1 cellular context compared by ENCODE assay signal in the genomic region with DNA sequence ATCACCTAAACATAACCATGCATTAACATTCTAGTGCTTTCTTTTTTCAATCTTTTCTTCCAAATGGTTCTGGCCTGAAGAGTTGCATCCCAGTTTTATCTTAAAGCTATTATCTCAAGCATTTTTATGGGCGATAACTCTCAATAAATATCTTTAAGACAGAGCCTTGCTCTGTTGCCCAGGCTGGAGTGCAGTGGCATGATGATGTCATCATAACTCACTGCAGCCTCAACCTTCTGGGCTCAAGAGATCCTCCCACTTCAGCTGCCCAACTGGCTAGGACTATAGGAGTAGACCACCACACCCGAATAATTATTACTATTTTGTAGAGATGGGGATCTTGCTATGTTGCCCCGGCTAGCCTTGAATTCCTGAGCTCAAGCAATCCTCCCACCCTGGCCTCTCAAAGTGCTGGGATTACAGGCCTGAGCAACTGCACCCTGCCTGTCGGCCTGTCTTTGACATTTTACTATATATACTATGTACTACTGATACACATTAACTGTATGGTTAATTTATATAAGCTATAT.
TF ChIP-seq lines count a peak whose summit lies in the region.

No MANE protein-coding gene starts in this region.

TF ChIP-seq in HCT116, 20 proteins besides CTCF, POLR2A, EP300 and RAD21:
- TF ChIP-seq EZH2 (IDR thresholded peaks at IDR 0.05) (no peak), SIN3A (IDR thresholded peaks at IDR 0.05; ENCODE audit: low read depth) (no peak)
- TF ChIP-seq, protein P1, sequence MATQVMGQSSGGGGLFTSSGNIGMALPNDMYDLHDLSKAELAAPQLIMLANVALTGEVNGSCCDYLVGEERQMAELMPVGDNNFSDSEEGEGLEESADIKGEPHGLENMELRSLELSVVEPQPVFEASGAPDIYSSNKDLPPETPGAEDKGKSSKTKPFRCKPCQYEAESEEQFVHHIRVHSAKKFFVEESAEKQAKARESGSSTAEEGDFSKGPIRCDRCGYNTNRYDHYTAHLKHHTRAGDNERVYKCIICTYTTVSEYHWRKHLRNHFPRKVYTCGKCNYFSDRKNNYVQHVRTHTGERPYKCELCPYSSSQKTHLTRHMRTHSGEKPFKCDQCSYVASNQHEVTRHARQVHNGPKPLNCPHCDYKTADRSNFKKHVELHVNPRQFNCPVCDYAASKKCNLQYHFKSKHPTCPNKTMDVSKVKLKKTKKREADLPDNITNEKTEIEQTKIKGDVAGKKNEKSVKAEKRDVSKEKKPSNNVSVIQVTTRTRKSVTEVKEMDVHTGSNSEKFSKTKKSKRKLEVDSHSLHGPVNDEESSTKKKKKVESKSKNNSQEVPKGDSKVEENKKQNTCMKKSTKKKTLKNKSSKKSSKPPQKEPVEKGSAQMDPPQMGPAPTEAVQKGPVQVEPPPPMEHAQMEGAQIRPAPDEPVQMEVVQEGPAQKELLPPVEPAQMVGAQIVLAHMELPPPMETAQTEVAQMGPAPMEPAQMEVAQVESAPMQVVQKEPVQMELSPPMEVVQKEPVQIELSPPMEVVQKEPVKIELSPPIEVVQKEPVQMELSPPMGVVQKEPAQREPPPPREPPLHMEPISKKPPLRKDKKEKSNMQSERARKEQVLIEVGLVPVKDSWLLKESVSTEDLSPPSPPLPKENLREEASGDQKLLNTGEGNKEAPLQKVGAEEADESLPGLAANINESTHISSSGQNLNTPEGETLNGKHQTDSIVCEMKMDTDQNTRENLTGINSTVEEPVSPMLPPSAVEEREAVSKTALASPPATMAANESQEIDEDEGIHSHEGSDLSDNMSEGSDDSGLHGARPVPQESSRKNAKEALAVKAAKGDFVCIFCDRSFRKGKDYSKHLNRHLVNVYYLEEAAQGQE (IDR thresholded peaks at IDR 0.05; ENCODE audit: low read depth): no peak
TF ChIP-seq in HCT116: peak in this region for 0.
